In the genomic region with DNA sequence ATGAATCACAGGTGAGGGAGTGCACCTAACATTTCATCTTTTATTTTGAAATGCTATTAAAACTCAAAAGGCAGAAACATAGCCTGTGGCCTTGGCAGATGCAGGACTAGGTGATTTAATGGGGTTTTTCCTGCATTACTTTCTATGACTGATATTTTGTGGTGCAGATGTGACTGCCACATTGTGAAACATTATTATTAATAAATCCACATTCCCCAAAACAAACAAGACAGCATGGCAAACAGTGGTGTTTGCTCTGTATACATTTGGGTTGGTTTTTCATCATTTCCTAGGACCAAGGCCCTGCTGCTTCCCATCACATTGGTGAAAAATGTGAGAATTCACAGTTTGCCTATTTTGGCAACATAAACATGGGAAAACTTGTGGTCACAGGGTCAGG, we compare ENCODE assay signal across 20 cellular contexts.
DNase-seq lines count a peak whose midpoint lies in the region; ATAC-seq, FAIRE-seq and TF ChIP-seq lines count a peak whose summit lies in the region.
"Had no signal": no experiment of that assay in that cellular context is flagged by ENCODE, and none has a peak within 500 bp of the region (broad histone marks: within the 10 kb centered on the region; RNA-seq: fewer than 3 reads in every experiment).

No MANE protein-coding gene starts in this region.

- H3K36me3 Mint-ChIP-seq in activated naive CD8-positive, alpha-beta T cell: no peaks in the 10 kb centered on the region
- H3K36me3 Mint-ChIP-seq in activated naive CD8-positive, alpha-beta T cell treated with anti-CD3 and anti-CD28 coated beads, Interleukin-2, amount 50 U/mL, for 24 hours (ENCODE audit: low read depth): no peaks in the 10 kb centered on the region
- H3K36me3 Mint-ChIP-seq in stimulated activated memory B cell treated with anti-CD40 and anti-IgM and Interleukin-4, amounts not matched to agents 10 μg/mL and 1 μg/mL and 100 μg/mL, for 72 hours: no peaks in the 10 kb centered on the region
- H3K36me3 Mint-ChIP-seq in osteocyte (ENCODE audit: unreplicated experiment): no peaks in the 10 kb centered on the region

- H3K9ac ChIP-seq in Karpas-422 (ENCODE audit: low read length) (peak overlapping the region; percentile 40), H1 (replicated peaks in 1 of 4; ENCODE audit: extremely low read depth in 1 of 4, low read depth in 3 of 4, low read length in 3 of 4) (no peak overlapping the region)
- H3K9ac ChIP-seq: BLaER1 treated with 17β-estradiol and CSF1 and Interleukin-3, amounts not matched to agents 10 nM and 100 nM; KMS-11 had no signal

- CTCF ChIA-PET in H1 (lab: Charles Lee; ENCODE audit: partially characterized antibody): no interaction called here

- H3K9me2 ChIP-seq in Karpas-422 (replicated peaks; ENCODE audit: insufficient read depth, low read length): no peaks in the 10 kb centered on the region

- H3K9me3 ChIP-seq in Karpas-422 (ENCODE audit: low read length) (no peaks in the 10 kb centered on the region), H1 (ENCODE audit: insufficient read depth in 2 of 2, low read depth in 1 of 2, low read length in 1 of 2) (no peaks in the 10 kb centered on the region)
- H3K9me3 ChIP-seq: BLaER1 treated with 17β-estradiol and CSF1 and Interleukin-3, amounts not matched to agents 10 nM and 100 nM; MG63 had no signal

- H3K79me1 ChIP-seq in H1 (ENCODE audit: low read depth, low read length): no peaks in the 10 kb centered on the region

- no peak overlapping the region for H4K5ac ChIP-seq in H1 (ENCODE audit: insufficient read length, low read depth, low read length)

- no peak overlapping the region for H2BK5ac ChIP-seq in H1 (ENCODE audit: low read depth, low read length)

- no peak for TF ChIP-seq EP300 in H1 (IDR thresholded peaks at IDR 0.05; ENCODE audit: borderline replicate concordance in 1 of 2, low read depth in 2 of 2, low read length in 2 of 2)

- H3K4me3 Mint-ChIP-seq in activated naive CD8-positive, alpha-beta T cell: no peak overlapping the region
- H3K4me3 Mint-ChIP-seq in activated naive CD8-positive, alpha-beta T cell treated with anti-CD3 and anti-CD28 coated beads, Interleukin-2, amount 50 U/mL, for 24 hours: no peak overlapping the region
- no peak overlapping the region for H3K4me3 Mint-ChIP-seq in stimulated activated memory B cell treated with anti-CD40 and anti-IgM and Interleukin-4, amounts not matched to agents 10 μg/mL and 1 μg/mL and 100 μg/mL, for 72 hours
- no peak overlapping the region for H3K4me3 Mint-ChIP-seq in osteocyte (ENCODE audit: unreplicated experiment)

- no peak for DNase-seq in activated naive CD8-positive, alpha-beta T cell treated with anti-CD3 and anti-CD28 coated beads, Interleukin-2, amount 50 U/mL, for 24 hours
- DNase-seq in Karpas-422 (no peak), H1 (ENCODE audit: low read depth in 1 of 2, low spot score in 2 of 2) (no peak), osteocyte (ENCODE audit: extremely low spot score, unreplicated experiment) (no peak), DMS79 treated with DMSO at 0.1 percent for 48 hours (lab: John Stamatoyannopoulos, UW) (no peak)
- DNase-seq: COR-L47, EL, HCEC 1CT, MG63, NCI-H1092 treated with DMSO at 0.1 percent for 48 hours, NCI-H2081 treated with DMSO at 0.1 percent for 48 hours, NCI-H510A treated with DMSO at 0.1 percent for 48 hours, NCI-H82 had no signal

- H3K27me3 ChIP-seq in Karpas-422 (ENCODE audit: low read length): no peaks in the 10 kb centered on the region
- no peaks in the 10 kb centered on the region for H3K27me3 ChIP-seq in H1 (replicated peaks in 1 of 4; ENCODE audit: control insufficient read depth in 3 of 4, extremely low read depth in 1 of 4, insufficient read depth in 3 of 4, low read length in 3 of 4)
- H3K27me3 ChIP-seq: BLaER1 treated with 17β-estradiol and CSF1 and Interleukin-3, amounts not matched to agents 10 nM and 100 nM; MG63 had no signal

- H3K4me1 Mint-ChIP-seq in activated naive CD8-positive, alpha-beta T cell (ENCODE audit: low read depth): peaks cover 74% of the 10 kb centered on the region
- H3K4me1 Mint-ChIP-seq in activated naive CD8-positive, alpha-beta T cell treated with anti-CD3 and anti-CD28 coated beads, Interleukin-2, amount 50 U/mL, for 24 hours: peaks cover 83% of the 10 kb centered on the region
- H3K4me1 Mint-ChIP-seq in stimulated activated memory B cell treated with anti-CD40 and anti-IgM and Interleukin-4, amounts not matched to agents 10 μg/mL and 1 μg/mL and 100 μg/mL, for 72 hours: peaks cover 63% of the 10 kb centered on the region
- H3K4me1 Mint-ChIP-seq in osteocyte (ENCODE audit: unreplicated experiment): peaks cover 35% of the 10 kb centered on the region

- H3K4me2 ChIP-seq in Karpas-422 (ENCODE audit: low read depth, low read length, poor library complexity, severe bottlenecking) (peak overlapping the region; percentile 52), H1 (ENCODE audit: insufficient read depth in 1 of 2, low read depth in 2 of 2, low read length in 2 of 2) (no peak overlapping the region)
- H3K4me2 ChIP-seq: KMS-11 had no signal

- no peak overlapping the region for H4K8ac ChIP-seq in H1 (ENCODE audit: extremely low read depth, insufficient read depth, low read length)

- peak overlapping the region; percentile 24 for H3K27ac Mint-ChIP-seq in activated naive CD8-positive, alpha-beta T cell
- H3K27ac Mint-ChIP-seq in activated naive CD8-positive, alpha-beta T cell treated with anti-CD3 and anti-CD28 coated beads, Interleukin-2, amount 50 U/mL, for 24 hours: no peak overlapping the region
- peak overlapping the region; percentile 49 for H3K27ac Mint-ChIP-seq in stimulated activated memory B cell treated with anti-CD40 and anti-IgM and Interleukin-4, amounts not matched to agents 10 μg/mL and 1 μg/mL and 100 μg/mL, for 72 hours
- H3K27ac Mint-ChIP-seq in osteocyte (ENCODE audit: unreplicated experiment): no peak overlapping the region

- no peak overlapping the region for H3K56ac ChIP-seq in H1 (replicated peaks; ENCODE audit: insufficient read length, low read depth, low read length)

- TF ChIP-seq RAD21 in H1 (IDR thresholded peaks at IDR 0.05 in 1 of 2, conservative IDR thresholded peaks at IDR 0.05 in 1 of 2; ENCODE audit: low read depth in 2 of 2, low read length in 2 of 2): no peak

- no peak for FAIRE-seq in H1 (lab: Jason Lieb, UNC)
- FAIRE-seq: A204.1 had no signal

- no peaks in the 10 kb centered on the region; the same call in 1 of the 2 replicates for H3K23me2 ChIP-seq in H1 (ENCODE audit: low read depth, low read length)

- H3K23ac ChIP-seq in H1 (ENCODE audit: insufficient read length): no peak overlapping the region

- H2AFZ ChIP-seq in Karpas-422 (ENCODE audit: low read length): no peak overlapping the region; the same call in 1 of the 2 replicates
- no peak overlapping the region for H2AFZ ChIP-seq in H1 (ENCODE audit: low read length)

- H2BK15ac ChIP-seq in H1 (ENCODE audit: low read length): 0 out of 2 replicates have a peak overlapping the region, but pooled peaks have one; percentile 36

- H3K36me3 ChIP-seq in Karpas-422 (ENCODE audit: insufficient read depth, low read length): no peaks in the 10 kb centered on the region
- no peaks in the 10 kb centered on the region for H3K36me3 ChIP-seq in H1 (ENCODE audit: control insufficient read depth in 2 of 4, insufficient read depth in 4 of 4, low read length in 3 of 4)
- H3K36me3 ChIP-seq: BLaER1 treated with 17β-estradiol and CSF1 and Interleukin-3, amounts not matched to agents 10 nM and 100 nM; MG63 had no signal

- no peak overlapping the region for H2BK120ac ChIP-seq in H1 (replicated peaks; ENCODE audit: low read depth, low read length)

- POLR2A ChIA-PET in H1 (lab: Charles Lee; ENCODE audit: partially characterized antibody): no interaction called here

- peak overlapping the region; percentile 64 for H3K27ac ChIP-seq in Karpas-422 (ENCODE audit: low read length)
- H3K27ac ChIP-seq in H1 (ENCODE audit: low read depth, low read length): no peak overlapping the region
- H3K27ac ChIP-seq: BLaER1 treated with 17β-estradiol and CSF1 and Interleukin-3, amounts not matched to agents 10 nM and 100 nM; KMS-11 had no signal

- no peak overlapping the region for H4K91ac ChIP-seq in H1 (replicated peaks; ENCODE audit: insufficient read length, low read length)

- ATAC-seq in activated naive CD8-positive, alpha-beta T cell treated with anti-CD3 and anti-CD28 coated beads, Interleukin-2, amount 50 U/mL, for 24 hours: no peak
- ATAC-seq in stimulated activated memory B cell treated with anti-CD40 and anti-IgM and Interleukin-4, amounts not matched to agents 10 μg/mL and 1 μg/mL and 100 μg/mL, for 72 hours: no peak
- no peak for ATAC-seq in HG02970 (IDR thresholded peaks at IDR 0.05; ENCODE audit: low FRiP score, unreplicated experiment)
- ATAC-seq: Right ventricle myocardium inferior had no signal

- peak overlapping the region; percentile 5; the same call in 1 of the 2 replicates for H3K4me3 ChIP-seq in Karpas-422 (ENCODE audit: low read length)
- H3K4me3 ChIP-seq in H1 (ENCODE audit: extremely low read depth in 1 of 4, insufficient read depth in 2 of 4, low read depth in 3 of 4, low read length in 4 of 4): no peak overlapping the region
- H3K4me3 ChIP-seq: BLaER1 treated with 17β-estradiol and CSF1 and Interleukin-3, amounts not matched to agents 10 nM and 100 nM; MG63 had no signal

- no peaks in the 10 kb centered on the region for H3K9me3 Mint-ChIP-seq in activated naive CD8-positive, alpha-beta T cell (ENCODE audit: low read depth)
- H3K9me3 Mint-ChIP-seq in activated naive CD8-positive, alpha-beta T cell treated with anti-CD3 and anti-CD28 coated beads, Interleukin-2, amount 50 U/mL, for 24 hours: no peaks in the 10 kb centered on the region
- no peaks in the 10 kb centered on the region for H3K9me3 Mint-ChIP-seq in stimulated activated memory B cell treated with anti-CD40 and anti-IgM and Interleukin-4, amounts not matched to agents 10 μg/mL and 1 μg/mL and 100 μg/mL, for 72 hours
- H3K9me3 Mint-ChIP-seq in osteocyte (ENCODE audit: unreplicated experiment): peaks cover 3% of the 10 kb centered on the region

- H3K4ac ChIP-seq in H1 (replicated peaks; ENCODE audit: insufficient read length, low read depth, low read length): no peak overlapping the region

- no peak overlapping the region for H3K18ac ChIP-seq in H1 (ENCODE audit: extremely low read depth, low read length)

- H2AK5ac ChIP-seq in H1 (ENCODE audit: low read depth, low read length): no peak overlapping the region

- no peaks in the 10 kb centered on the region for H3K79me2 ChIP-seq in Karpas-422 (ENCODE audit: low read length)
- no peaks in the 10 kb centered on the region for H3K79me2 ChIP-seq in H1 (ENCODE audit: control insufficient read depth in 1 of 2, insufficient read depth in 2 of 2, low read length in 2 of 2)

- no peak overlapping the region for H2BK12ac ChIP-seq in H1 (ENCODE audit: low read depth, low read length)

- no peak overlapping the region for H2BK20ac ChIP-seq in H1 (ENCODE audit: low read length)

- H3K27me3 Mint-ChIP-seq in activated naive CD8-positive, alpha-beta T cell: no peaks in the 10 kb centered on the region
- no peaks in the 10 kb centered on the region for H3K27me3 Mint-ChIP-seq in activated naive CD8-positive, alpha-beta T cell treated with anti-CD3 and anti-CD28 coated beads, Interleukin-2, amount 50 U/mL, for 24 hours
- H3K27me3 Mint-ChIP-seq in stimulated activated memory B cell treated with anti-CD40 and anti-IgM and Interleukin-4, amounts not matched to agents 10 μg/mL and 1 μg/mL and 100 μg/mL, for 72 hours: no peaks in the 10 kb centered on the region
- no peaks in the 10 kb centered on the region for H3K27me3 Mint-ChIP-seq in osteocyte (ENCODE audit: unreplicated experiment)

- no peak for TF ChIP-seq POLR2A in H1 (IDR thresholded peaks at IDR 0.05; ENCODE audit: control extremely low read depth in 1 of 2, low read depth in 2 of 2, low read length in 2 of 2)

- peaks cover 40% of the 10 kb centered on the region for H3K4me1 ChIP-seq in Karpas-422 (ENCODE audit: low read length)
- H3K4me1 ChIP-seq in H1 (replicated peaks in 1 of 4; ENCODE audit: control insufficient read depth in 3 of 4, insufficient read depth in 4 of 4, low read length in 3 of 4): no peaks in the 10 kb centered on the region

- no peak for TF ChIP-seq CTCF in H1 (IDR thresholded peaks at IDR 0.05; ENCODE audit: control extremely low read depth in 1 of 3, insufficient read depth in 1 of 3, low read depth in 1 of 3, low read length in 3 of 3)
- no peak for TF ChIP-seq CTCF in osteocyte (IDR thresholded peaks at IDR 0.05)

- H4K20me1 ChIP-seq in Karpas-422 (ENCODE audit: insufficient read depth, low read depth, low read length) (no peaks in the 10 kb centered on the region), H1 (replicated peaks in 1 of 2; ENCODE audit: control insufficient read depth in 1 of 2, insufficient read depth in 2 of 2, low read length in 2 of 2) (no peaks in the 10 kb centered on the region)
- H4K20me1 ChIP-seq: BLaER1 treated with 17β-estradiol and CSF1 and Interleukin-3, amounts not matched to agents 10 nM and 100 nM had no signal

- H3K14ac ChIP-seq in H1 (ENCODE audit: insufficient read length): no peak overlapping the region

Comparison
In these comparisons a context has a peak if more than half of its experiments do, and no peak if none do; other contexts are left out.
1. H3K27ac Mint-ChIP-seq: peak in activated naive CD8-positive, alpha-beta T cell (single experiment) and stimulated activated memory B cell treated with anti-CD40 and anti-IgM and Interleukin-4, amounts not matched to agents 10 μg/mL and 1 μg/mL and 100 μg/mL, for 72 hours (single experiment); none in activated naive CD8-positive, alpha-beta T cell treated with anti-CD3 and anti-CD28 coated beads, Interleukin-2, amount 50 U/mL, for 24 hours (single experiment) and osteocyte (single experiment).